Comparison of ENCODE assay signal across 8 cellular contexts in genomic region chr1:248622491-248623106, GRCh38. TPM values are rescaled to one million over a fixed set of nuclear protein-coding genes. Genes with fewer than 3 reads are reported as not detected.
A peak's percentile ranks its signal among the peaks of the same experiment; 100 is the strongest.
DNase-seq lines count a peak whose midpoint lies in the region; ATAC-seq and TF ChIP-seq lines count a peak whose summit lies in the region.

No MANE protein-coding gene starts in this region.

- no peaks in the 10 kb centered on the region for H3K4me1 Mint-ChIP-seq in activated CD4-positive, alpha-beta memory T cell treated with anti-CD3 and anti-CD28 coated beads, Interleukin-2, amount 10 ng/mL, durations not matched to agents 7 days and 5 days

- H3K27ac ChIP-seq in lung (ENCODE audit: low read depth in 1 of 2, low read length in 1 of 2): no peak overlapping the region

- CTCF ChIA-PET in activated CD4-positive, alpha-beta memory T cell treated with anti-CD3 and anti-CD28 coated beads, Interleukin-2, amount 10 ng/mL, durations not matched to agents 7 days and 5 days (lab: Charles Lee): interaction anchor here (1.4 to 4.1 kb wide), 3 partner anchors 9 to 184 kb away, joined by 3 to 16 read pairs (median 7); no protein-coding TSS in a partner anchor

- H3K36me3 Mint-ChIP-seq in activated CD4-positive, alpha-beta memory T cell treated with anti-CD3 and anti-CD28 coated beads, Interleukin-2, amount 10 ng/mL, durations not matched to agents 7 days and 5 days (ENCODE audit: low read depth): no peaks in the 10 kb centered on the region

- H3K27ac Mint-ChIP-seq in activated CD4-positive, alpha-beta memory T cell treated with anti-CD3 and anti-CD28 coated beads, Interleukin-2, amount 10 ng/mL, durations not matched to agents 7 days and 5 days: no peak overlapping the region

- ATAC-seq in HG02642 (IDR thresholded peaks at IDR 0.05; ENCODE audit: poor library complexity, unreplicated experiment) (peak; percentile 92), lung (ENCODE audit: insufficient read depth, low FRiP score) (no peak)

- H3K4me1 ChIP-seq in lung (ENCODE audit: control insufficient read depth in 2 of 2, insufficient read depth in 2 of 2, low read length in 2 of 2): no peaks in the 10 kb centered on the region

- H3K36me3 ChIP-seq in lung (ENCODE audit: control insufficient read depth in 2 of 2, insufficient read depth in 2 of 2, low read length in 2 of 2): no peaks in the 10 kb centered on the region

- POLR2A ChIA-PET in activated CD4-positive, alpha-beta memory T cell treated with anti-CD3 and anti-CD28 coated beads, Interleukin-2, amount 10 ng/mL, durations not matched to agents 7 days and 5 days (lab: Charles Lee): no interaction called here

- H3K9me3 ChIP-seq in lung (ENCODE audit: control insufficient read depth in 2 of 2, insufficient read depth in 1 of 2, low read length in 1 of 2): no peaks in the 10 kb centered on the region

- 50 to 62% methylated on average over 5 of the region's 5 CpGs for WGBS in lung, 2 donors

- H3K4me3 Mint-ChIP-seq in activated CD4-positive, alpha-beta memory T cell treated with anti-CD3 and anti-CD28 coated beads, Interleukin-2, amount 10 ng/mL, durations not matched to agents 7 days and 5 days: no peak overlapping the region

- H3K27me3 Mint-ChIP-seq in activated CD4-positive, alpha-beta memory T cell treated with anti-CD3 and anti-CD28 coated beads, Interleukin-2, amount 10 ng/mL, durations not matched to agents 7 days and 5 days: peaks cover 2% of the 10 kb centered on the region

- TF ChIP-seq CTCF in AG09309 (IDR thresholded peaks at IDR 0.05; ENCODE audit: control insufficient read depth, insufficient read depth, low read depth, low read length, missing control alignments) (peak; percentile 33), GM12872 (IDR thresholded peaks at IDR 0.05; ENCODE audit: insufficient read depth, low read depth, low read length) (peak; percentile 58), lung (IDR thresholded peaks at IDR 0.05; ENCODE audit: control extremely low read depth, extremely low read depth) (peak; percentile 28)

- no peaks in the 10 kb centered on the region for H3K9me3 Mint-ChIP-seq in activated CD4-positive, alpha-beta memory T cell treated with anti-CD3 and anti-CD28 coated beads, Interleukin-2, amount 10 ng/mL, durations not matched to agents 7 days and 5 days

- peak; percentile 1 for DNase-seq in AG09309 (ENCODE audit: low read depth)
- DNase-seq in NCI-H1092 (lab: John Stamatoyannopoulos, UW): peak; percentile 15
- peak; percentile 3 for DNase-seq in amniotic epithelial cell (ENCODE audit: low read depth)
- no peak for DNase-seq in lung (ENCODE audit: low spot score)
- no peak for DNase-seq in stimulated activated CD4-positive, alpha-beta T cell treated with anti-CD3 and anti-CD28 coated beads, Interleukin-2, amount 100 ng/mL, for 24 hours
- no peak for DNase-seq in activated CD4-positive, alpha-beta memory T cell treated with anti-CD3 and anti-CD28 coated beads, Interleukin-2, amount 10 ng/mL, durations not matched to agents 7 days and 5 days

- no peak overlapping the region for H3K4me3 ChIP-seq in AG09309 (ENCODE audit: control insufficient read depth, low read depth, low read length)
- no peak overlapping the region for H3K4me3 ChIP-seq in lung

- no peaks in the 10 kb centered on the region for H3K27me3 ChIP-seq in lung (ENCODE audit: control insufficient read depth, insufficient read depth)

RNA-seq across cellular contexts. Expression of gene OR2T11, which starts 12.3 kb away (rescaled TPM):
- not detected for total RNA-seq in lung
- not detected for polyA plus RNA-seq in lung
- total RNA-seq in activated CD4-positive, alpha-beta memory T cell treated with anti-CD3 and anti-CD28 coated beads, Interleukin-2, amount 10 ng/mL, durations not matched to agents 7 days and 5 days: not detected

RNA-seq across cellular contexts. Expression of gene OR2T35, which starts 22.5 kb away (rescaled TPM):
- not detected for total RNA-seq in lung
- polyA plus RNA-seq in lung: not detected
- not detected for total RNA-seq in activated CD4-positive, alpha-beta memory T cell treated with anti-CD3 and anti-CD28 coated beads, Interleukin-2, amount 10 ng/mL, durations not matched to agents 7 days and 5 days

RNA-seq across cellular contexts. Expression of gene OR2T10, which starts 25.1 kb away (rescaled TPM):
- total RNA-seq in lung: not detected
- polyA plus RNA-seq in lung: not detected
- total RNA-seq in activated CD4-positive, alpha-beta memory T cell treated with anti-CD3 and anti-CD28 coated beads, Interleukin-2, amount 10 ng/mL, durations not matched to agents 7 days and 5 days: not detected

RNA-seq across cellular contexts. Expression of gene OR2T27, which starts 32.7 kb away (rescaled TPM):
- not detected for total RNA-seq in lung
- not detected for polyA plus RNA-seq in lung
- total RNA-seq in activated CD4-positive, alpha-beta memory T cell treated with anti-CD3 and anti-CD28 coated beads, Interleukin-2, amount 10 ng/mL, durations not matched to agents 7 days and 5 days: not detected

RNA-seq across cellular contexts. Expression of gene OR2T34, which starts 48.0 kb away (rescaled TPM):
- not detected for total RNA-seq in lung
- polyA plus RNA-seq in lung: not detected
- total RNA-seq in activated CD4-positive, alpha-beta memory T cell treated with anti-CD3 and anti-CD28 coated beads, Interleukin-2, amount 10 ng/mL, durations not matched to agents 7 days and 5 days: not detected

Comparison
In these comparisons a context has a peak if more than half of its experiments do, and no peak if none do; other contexts are left out.
1. DNase-seq: peak in AG09309 (single experiment), NCI-H1092 (single experiment) and amniotic epithelial cell (single experiment); none in lung (single experiment), stimulated activated CD4-positive, alpha-beta T cell treated with anti-CD3 and anti-CD28 coated beads, Interleukin-2, amount 100 ng/mL, for 24 hours (0 of 2) and activated CD4-positive, alpha-beta memory T cell treated with anti-CD3 and anti-CD28 coated beads, Interleukin-2, amount 10 ng/mL, durations not matched to agents 7 days and 5 days (single experiment).
2. Peak in every context shown above with its lines, with median percentiles within 50 percentile points of each other: CTCF ChIP-seq.